ENCODE assay signal across 8 cellular contexts in genomic region chr2:24421668-24422067, GRCh38.
A peak's percentile ranks its signal among the peaks of the same experiment; 100 is the strongest.
DNase-seq lines count a peak whose midpoint lies in the region; ATAC-seq, FAIRE-seq and TF ChIP-seq lines count a peak whose summit lies in the region.

No MANE protein-coding gene starts in this region.

- H3K4me3 Mint-ChIP-seq in activated T-helper 1 cell treated with anti-CD3 and anti-CD28 coated beads, Interleukin-12 subunit alpha, Interleukin-12 subunit beta, Interleukin-2, Interleukin-4 antibody, amounts not matched to agents 30 ng/mL and 10 ng/mL and 1 ng/mL, durations not matched to agents 14 hours and 24 hours and 36 hours, result no peak overlapping the region

- WGBS in gastroesophageal sphincter (ENCODE audit: low coverage in 1 of 2), 2 donors, result 0% methylated on average over 3 of the region's 4 CpGs
- WGBS in ovary, 3 donors, result 17 to 29% (median 25%) methylated on average over 4 of the region's 4 CpGs

- no peak overlapping the region for H3K4me3 ChIP-seq in gastroesophageal sphincter
- no peak overlapping the region for H3K4me3 ChIP-seq in ovary

- intact Hi-C loops in activated T-helper 1 cell treated with anti-CD3 and anti-CD28 coated beads, Interleukin-12 subunit alpha, Interleukin-12 subunit beta, Interleukin-2, Interleukin-4 antibody, amounts not matched to agents 30 ng/mL and 10 ng/mL and 1 ng/mL, durations not matched to agents 14 hours and 24 hours and 36 hours (cut with micrococcal nuclease), result loop anchor here (1.0 to 2.0 kb wide), 2 partner anchors 69 to 406 kb away; partner anchors contain the start of gene NCOA1
- intact Hi-C loops in ovary (cut with DNase I), result no loop called here

- no peak for TF ChIP-seq EP300 in gastroesophageal sphincter (IDR thresholded peaks at IDR 0.05)
- TF ChIP-seq EP300 in ovary (IDR thresholded peaks at IDR 0.05), result no peak

- H3K9me3 Mint-ChIP-seq in activated T-helper 1 cell treated with anti-CD3 and anti-CD28 coated beads, Interleukin-12 subunit alpha, Interleukin-12 subunit beta, Interleukin-2, Interleukin-4 antibody, amounts not matched to agents 30 ng/mL and 10 ng/mL and 1 ng/mL, durations not matched to agents 14 hours and 24 hours and 36 hours, result no peaks in the 10 kb centered on the region

- ATAC-seq in gastroesophageal sphincter, result no peak
- ATAC-seq in GM18502 (IDR thresholded peaks at IDR 0.05; ENCODE audit: poor library complexity, unreplicated experiment), result no peak

- peaks cover 9% of the 10 kb centered on the region for H3K27me3 Mint-ChIP-seq in activated T-helper 1 cell treated with anti-CD3 and anti-CD28 coated beads, Interleukin-12 subunit alpha, Interleukin-12 subunit beta, Interleukin-2, Interleukin-4 antibody, amounts not matched to agents 30 ng/mL and 10 ng/mL and 1 ng/mL, durations not matched to agents 14 hours and 24 hours and 36 hours (ENCODE audit: insufficient read depth)

- FAIRE-seq in urothelium cell line (lab: Jason Lieb, UNC), result no peak

- H3K9me3 ChIP-seq in gastroesophageal sphincter, result peaks cover 0 to 8% (median 0%) of the 10 kb centered on the region in 3 donors
- no peaks in the 10 kb centered on the region for H3K9me3 ChIP-seq in ovary

- H3K27me3 ChIP-seq in gastroesophageal sphincter, result no peaks in the 10 kb centered on the region
- no peaks in the 10 kb centered on the region for H3K27me3 ChIP-seq in ovary

- no peak overlapping the region for H3K27ac ChIP-seq in gastroesophageal sphincter
- H3K27ac ChIP-seq in ovary, result no peak overlapping the region

- no peak for DNase-seq in AG09319 (ENCODE audit: extremely low read depth, low read depth)
- DNase-seq in H4 (ENCODE audit: low spot score), result peak; percentile 11
- DNase-seq in OCI-M1 (lab: John Stamatoyannopoulos, UW), result peak; percentile 79
- DNase-seq in activated T-helper 1 cell treated with anti-CD3 and anti-CD28 coated beads, Interleukin-12 subunit alpha, Interleukin-12 subunit beta, Interleukin-2, Interleukin-4 antibody, amounts not matched to agents 30 ng/mL and 10 ng/mL and 1 ng/mL, durations not matched to agents 14 hours and 24 hours and 36 hours (ENCODE audit: low spot score), result peak; percentile 27
- DNase-seq in ovary, result peak in 4 of 5 donors; percentile 43 to 71 (median 63)
- DNase-seq in urothelium cell line (ENCODE audit: low spot score), result peak; percentile 32

- no peak for TF ChIP-seq POLR2A in gastroesophageal sphincter (IDR thresholded peaks at IDR 0.05)
- TF ChIP-seq POLR2A in ovary (IDR thresholded peaks at IDR 0.05), result no peak

- H3K36me3 Mint-ChIP-seq in activated T-helper 1 cell treated with anti-CD3 and anti-CD28 coated beads, Interleukin-12 subunit alpha, Interleukin-12 subunit beta, Interleukin-2, Interleukin-4 antibody, amounts not matched to agents 30 ng/mL and 10 ng/mL and 1 ng/mL, durations not matched to agents 14 hours and 24 hours and 36 hours (ENCODE audit: low read depth), result no peaks in the 10 kb centered on the region

- H3K4me1 ChIP-seq in gastroesophageal sphincter, result peaks cover 0 to 17% (median 0%) of the 10 kb centered on the region in 3 donors
- H3K4me1 ChIP-seq in ovary (ENCODE audit: insufficient read depth), result no peaks in the 10 kb centered on the region

- H3K4me1 Mint-ChIP-seq in activated T-helper 1 cell treated with anti-CD3 and anti-CD28 coated beads, Interleukin-12 subunit alpha, Interleukin-12 subunit beta, Interleukin-2, Interleukin-4 antibody, amounts not matched to agents 30 ng/mL and 10 ng/mL and 1 ng/mL, durations not matched to agents 14 hours and 24 hours and 36 hours (ENCODE audit: low read depth), result no peaks in the 10 kb centered on the region

- TF ChIP-seq CTCF in AG09319 (IDR thresholded peaks at IDR 0.05; ENCODE audit: low read depth, low read length) (peak; percentile 59), gastroesophageal sphincter (IDR thresholded peaks at IDR 0.05) (peak; percentile 13 to 61 (median 46)), ovary (IDR thresholded peaks at IDR 0.05) (no peak)

- H3K27ac Mint-ChIP-seq in activated T-helper 1 cell treated with anti-CD3 and anti-CD28 coated beads, Interleukin-12 subunit alpha, Interleukin-12 subunit beta, Interleukin-2, Interleukin-4 antibody, amounts not matched to agents 30 ng/mL and 10 ng/mL and 1 ng/mL, durations not matched to agents 14 hours and 24 hours and 36 hours, result no peak overlapping the region

- H3K36me3 ChIP-seq in gastroesophageal sphincter (no peaks in the 10 kb centered on the region), ovary (no peaks in the 10 kb centered on the region)

Comparison
In these comparisons a context has a peak if more than half of its experiments do, and no peak if none do; other contexts are left out.
1. CTCF ChIP-seq: peak in AG09319 (single experiment) and gastroesophageal sphincter (4 of 4); none in ovary (0 of 3).